ENCODE assay signal across 1 cellular context in the genomic region with DNA sequence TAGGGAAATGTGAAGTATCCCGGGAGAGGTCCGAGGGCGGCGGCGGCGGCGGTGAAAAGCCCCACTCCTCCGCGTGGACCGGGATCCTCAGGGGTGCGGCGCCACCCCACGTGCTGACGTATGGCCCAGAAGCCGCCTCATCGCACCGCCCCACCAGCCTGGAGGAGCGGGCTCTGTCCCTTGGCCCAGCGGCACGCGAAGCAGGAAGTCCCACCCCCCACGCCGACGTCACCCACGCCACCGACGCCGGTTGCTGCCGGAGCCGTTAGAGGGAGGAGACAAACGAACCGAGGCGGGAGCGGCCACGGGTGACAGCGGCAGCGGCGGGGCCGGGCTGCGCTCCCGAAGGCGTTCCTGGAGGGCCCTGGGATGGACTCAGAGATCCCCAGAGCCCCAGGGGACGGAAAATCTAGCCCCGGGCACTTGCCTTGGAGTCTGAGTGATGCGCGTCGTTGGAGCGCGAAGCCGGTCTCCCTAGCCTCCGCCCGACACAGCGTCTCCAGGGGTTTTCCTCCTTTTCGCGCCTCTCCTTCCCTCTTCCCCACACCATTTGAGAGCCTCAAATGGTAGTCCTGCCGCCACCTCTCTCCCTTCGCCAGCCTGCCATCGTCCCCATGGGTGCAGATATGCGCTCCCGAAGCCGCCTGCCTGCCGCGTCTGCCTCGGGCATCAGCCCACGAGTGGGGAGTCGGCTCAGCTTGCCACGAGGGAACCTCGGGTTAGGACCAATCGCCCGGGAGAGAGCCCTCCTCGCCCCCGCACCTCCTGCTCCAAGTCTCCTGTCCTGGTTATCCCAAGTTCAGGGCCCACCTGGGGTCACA.
TF ChIP-seq lines count a peak whose summit lies in the region.

A gene with protein sequence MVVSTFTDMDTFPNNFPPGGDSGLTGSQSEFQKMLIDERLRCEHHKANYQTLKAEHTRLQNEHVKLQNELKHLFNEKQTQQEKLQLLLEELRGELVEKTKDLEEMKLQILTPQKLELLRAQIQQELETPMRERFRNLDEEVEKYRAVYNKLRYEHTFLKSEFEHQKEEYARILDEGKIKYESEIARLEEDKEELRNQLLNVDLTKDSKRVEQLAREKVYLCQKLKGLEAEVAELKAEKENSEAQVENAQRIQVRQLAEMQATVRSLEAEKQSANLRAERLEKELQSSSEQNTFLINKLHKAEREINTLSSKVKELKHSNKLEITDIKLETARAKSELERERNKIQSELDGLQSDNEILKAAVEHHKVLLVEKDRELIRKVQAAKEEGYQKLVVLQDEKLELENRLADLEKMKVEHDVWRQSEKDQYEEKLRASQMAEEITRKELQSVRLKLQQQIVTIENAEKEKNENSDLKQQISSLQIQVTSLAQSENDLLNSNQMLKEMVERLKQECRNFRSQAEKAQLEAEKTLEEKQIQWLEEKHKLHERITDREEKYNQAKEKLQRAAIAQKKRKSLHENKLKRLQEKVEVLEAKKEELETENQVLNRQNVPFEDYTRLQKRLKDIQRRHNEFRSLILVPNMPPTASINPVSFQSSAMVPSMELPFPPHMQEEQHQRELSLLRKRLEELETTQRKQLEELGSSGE (minus strand): TSS at position 95 of the 821 bp plus-strand sequence. CDS start 47,377 bp downstream, outside the sequence.

TF ChIP-seq in GM23338, 12 proteins besides CTCF, POLR2A, EP300 and RAD21:
- TF ChIP-seq, protein P1, sequence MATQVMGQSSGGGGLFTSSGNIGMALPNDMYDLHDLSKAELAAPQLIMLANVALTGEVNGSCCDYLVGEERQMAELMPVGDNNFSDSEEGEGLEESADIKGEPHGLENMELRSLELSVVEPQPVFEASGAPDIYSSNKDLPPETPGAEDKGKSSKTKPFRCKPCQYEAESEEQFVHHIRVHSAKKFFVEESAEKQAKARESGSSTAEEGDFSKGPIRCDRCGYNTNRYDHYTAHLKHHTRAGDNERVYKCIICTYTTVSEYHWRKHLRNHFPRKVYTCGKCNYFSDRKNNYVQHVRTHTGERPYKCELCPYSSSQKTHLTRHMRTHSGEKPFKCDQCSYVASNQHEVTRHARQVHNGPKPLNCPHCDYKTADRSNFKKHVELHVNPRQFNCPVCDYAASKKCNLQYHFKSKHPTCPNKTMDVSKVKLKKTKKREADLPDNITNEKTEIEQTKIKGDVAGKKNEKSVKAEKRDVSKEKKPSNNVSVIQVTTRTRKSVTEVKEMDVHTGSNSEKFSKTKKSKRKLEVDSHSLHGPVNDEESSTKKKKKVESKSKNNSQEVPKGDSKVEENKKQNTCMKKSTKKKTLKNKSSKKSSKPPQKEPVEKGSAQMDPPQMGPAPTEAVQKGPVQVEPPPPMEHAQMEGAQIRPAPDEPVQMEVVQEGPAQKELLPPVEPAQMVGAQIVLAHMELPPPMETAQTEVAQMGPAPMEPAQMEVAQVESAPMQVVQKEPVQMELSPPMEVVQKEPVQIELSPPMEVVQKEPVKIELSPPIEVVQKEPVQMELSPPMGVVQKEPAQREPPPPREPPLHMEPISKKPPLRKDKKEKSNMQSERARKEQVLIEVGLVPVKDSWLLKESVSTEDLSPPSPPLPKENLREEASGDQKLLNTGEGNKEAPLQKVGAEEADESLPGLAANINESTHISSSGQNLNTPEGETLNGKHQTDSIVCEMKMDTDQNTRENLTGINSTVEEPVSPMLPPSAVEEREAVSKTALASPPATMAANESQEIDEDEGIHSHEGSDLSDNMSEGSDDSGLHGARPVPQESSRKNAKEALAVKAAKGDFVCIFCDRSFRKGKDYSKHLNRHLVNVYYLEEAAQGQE (IDR thresholded peaks at IDR 0.05; ENCODE audit: unreplicated experiment), result no peak
- TF ChIP-seq STAT1 (IDR thresholded peaks at IDR 0.05; ENCODE audit: unreplicated experiment) (no peak), ZNF114 (CRISPR knock-in tag; IDR thresholded peaks at IDR 0.05) (no peak), POLR2AphosphoS5 (IDR thresholded peaks at IDR 0.05; ENCODE audit: low read depth) (peak; percentile 90), CREB1 (CRISPR knock-in tag; IDR thresholded peaks at IDR 0.05; ENCODE audit: low read depth) (peak; percentile 87), JUNB (IDR thresholded peaks at IDR 0.05; ENCODE audit: unreplicated experiment) (no peak), EZH2 (IDR thresholded peaks at IDR 0.05; ENCODE audit: low read depth, unreplicated experiment) (no peak)
- TF ChIP-seq, protein P2, sequence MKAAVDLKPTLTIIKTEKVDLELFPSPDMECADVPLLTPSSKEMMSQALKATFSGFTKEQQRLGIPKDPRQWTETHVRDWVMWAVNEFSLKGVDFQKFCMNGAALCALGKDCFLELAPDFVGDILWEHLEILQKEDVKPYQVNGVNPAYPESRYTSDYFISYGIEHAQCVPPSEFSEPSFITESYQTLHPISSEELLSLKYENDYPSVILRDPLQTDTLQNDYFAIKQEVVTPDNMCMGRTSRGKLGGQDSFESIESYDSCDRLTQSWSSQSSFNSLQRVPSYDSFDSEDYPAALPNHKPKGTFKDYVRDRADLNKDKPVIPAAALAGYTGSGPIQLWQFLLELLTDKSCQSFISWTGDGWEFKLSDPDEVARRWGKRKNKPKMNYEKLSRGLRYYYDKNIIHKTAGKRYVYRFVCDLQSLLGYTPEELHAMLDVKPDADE (IDR thresholded peaks at IDR 0.05), result peak; percentile 56; the same call in 1 of the 2 replicates
